ENCODE assay signal across 2 cellular contexts in genomic region chr4:110411599-110412011, GRCh38.
TF ChIP-seq lines count a peak whose summit lies in the region.

No MANE protein-coding gene starts in this region.

TF ChIP-seq in HEK293T, 16 proteins besides CTCF, POLR2A, EP300 and RAD21 (continued from another document):
- peak; percentile 94 for TF ChIP-seq PKNOX1 (IDR thresholded peaks at IDR 0.05)
- no peak for TF ChIP-seq ELF4 (IDR thresholded peaks at IDR 0.05)
- TF ChIP-seq FOXA1 (IDR thresholded peaks at IDR 0.05), result peak; percentile 92
- TF ChIP-seq ZNF384 (IDR thresholded peaks at IDR 0.05), result peak; percentile 55; the same call in 1 of the 2 replicates

TF ChIP-seq in WTC11, 78 proteins besides CTCF, POLR2A, EP300 and RAD21 (continued from another document and continues in another):
- no peak for TF ChIP-seq ATF6 (CRISPR knock-in tag; IDR thresholded peaks at IDR 0.05)
- TF ChIP-seq MAX (CRISPR knock-in tag; IDR thresholded peaks at IDR 0.05), result peak; percentile 43; the same call in 1 of the 2 replicates
- TF ChIP-seq CREB1 (CRISPR knock-in tag; IDR thresholded peaks at IDR 0.05), result no peak
- no peak for TF ChIP-seq ATF2 (CRISPR knock-in tag; IDR thresholded peaks at IDR 0.05; ENCODE audit: borderline replicate concordance, low read depth)
- TF ChIP-seq OVOL2 (CRISPR knock-in tag; IDR thresholded peaks at IDR 0.05; ENCODE audit: borderline replicate concordance), result no peak
- no peak for TF ChIP-seq E2F4 (CRISPR knock-in tag; IDR thresholded peaks at IDR 0.05; ENCODE audit: borderline replicate concordance, low read depth)
- no peak for TF ChIP-seq ERG (CRISPR knock-in tag; IDR thresholded peaks at IDR 0.05)
- TF ChIP-seq ZBTB21 (CRISPR knock-in tag; IDR thresholded peaks at IDR 0.05; ENCODE audit: borderline replicate concordance), result no peak
- no peak for TF ChIP-seq IRF2 (CRISPR knock-in tag; IDR thresholded peaks at IDR 0.05; ENCODE audit: borderline replicate concordance, low read depth)
- TF ChIP-seq NFYB (CRISPR knock-in tag; conservative IDR thresholded peaks at IDR 0.05; ENCODE audit: low read depth), result no peak
- 0 out of 2 replicates have a peak, but pooled peaks have one; percentile 34 for TF ChIP-seq FOXK1 (CRISPR knock-in tag; IDR thresholded peaks at IDR 0.05)
- peak; percentile 53; the same call in 1 of the 2 replicates for TF ChIP-seq ETV6 (CRISPR knock-in tag; IDR thresholded peaks at IDR 0.05)
- TF ChIP-seq SOX15 (CRISPR knock-in tag; IDR thresholded peaks at IDR 0.05), result no peak
- peak; percentile 27; the same call in 1 of the 2 replicates for TF ChIP-seq FOXP4 (CRISPR knock-in tag; IDR thresholded peaks at IDR 0.05)
- no peak for TF ChIP-seq ZSCAN18 (CRISPR knock-in tag; IDR thresholded peaks at IDR 0.05)
- TF ChIP-seq NR2C2 (CRISPR knock-in tag; IDR thresholded peaks at IDR 0.05), result no peak
- no peak for TF ChIP-seq MLX (CRISPR knock-in tag; IDR thresholded peaks at IDR 0.05)
- TF ChIP-seq ZNF317 (CRISPR knock-in tag; IDR thresholded peaks at IDR 0.05; ENCODE audit: borderline replicate concordance, low read depth), result no peak
- TF ChIP-seq ZNF671 (CRISPR knock-in tag; IDR thresholded peaks at IDR 0.05), result no peak
- no peak for TF ChIP-seq ZNF396 (CRISPR knock-in tag; IDR thresholded peaks at IDR 0.05; ENCODE audit: borderline replicate concordance)
- TF ChIP-seq CREM (CRISPR knock-in tag; IDR thresholded peaks at IDR 0.05), result no peak
- TF ChIP-seq ZNF263 (CRISPR knock-in tag; IDR thresholded peaks at IDR 0.05; ENCODE audit: low read depth), result no peak
- peak; percentile 54; the same call in 1 of the 2 replicates for TF ChIP-seq RORB (CRISPR knock-in tag; IDR thresholded peaks at IDR 0.05)
- peak; percentile 96 for TF ChIP-seq ZMAT4 (CRISPR knock-in tag; IDR thresholded peaks at IDR 0.05)
- no peak for TF ChIP-seq ZNF512 (CRISPR knock-in tag; IDR thresholded peaks at IDR 0.05; ENCODE audit: borderline replicate concordance)
- TF ChIP-seq ZNF425 (CRISPR knock-in tag; conservative IDR thresholded peaks at IDR 0.05), result no peak
- TF ChIP-seq EMX1 (CRISPR knock-in tag; IDR thresholded peaks at IDR 0.05), result no peak
- TF ChIP-seq IRF1 (CRISPR knock-in tag; IDR thresholded peaks at IDR 0.05), result no peak
- no peak for TF ChIP-seq NR1H2 (CRISPR knock-in tag; IDR thresholded peaks at IDR 0.05)
- TF ChIP-seq ZNF232 (CRISPR knock-in tag; IDR thresholded peaks at IDR 0.05), result no peak
- TF ChIP-seq RELA (CRISPR knock-in tag; IDR thresholded peaks at IDR 0.05; ENCODE audit: borderline replicate concordance), result no peak
- TF ChIP-seq ESRRA (CRISPR knock-in tag; IDR thresholded peaks at IDR 0.05; ENCODE audit: borderline replicate concordance), result no peak
- TF ChIP-seq STAT6 (CRISPR knock-in tag; conservative IDR thresholded peaks at IDR 0.05; ENCODE audit: low read depth), result no peak
- no peak for TF ChIP-seq E2F1 (CRISPR knock-in tag; IDR thresholded peaks at IDR 0.05)
